In the genomic region with DNA sequence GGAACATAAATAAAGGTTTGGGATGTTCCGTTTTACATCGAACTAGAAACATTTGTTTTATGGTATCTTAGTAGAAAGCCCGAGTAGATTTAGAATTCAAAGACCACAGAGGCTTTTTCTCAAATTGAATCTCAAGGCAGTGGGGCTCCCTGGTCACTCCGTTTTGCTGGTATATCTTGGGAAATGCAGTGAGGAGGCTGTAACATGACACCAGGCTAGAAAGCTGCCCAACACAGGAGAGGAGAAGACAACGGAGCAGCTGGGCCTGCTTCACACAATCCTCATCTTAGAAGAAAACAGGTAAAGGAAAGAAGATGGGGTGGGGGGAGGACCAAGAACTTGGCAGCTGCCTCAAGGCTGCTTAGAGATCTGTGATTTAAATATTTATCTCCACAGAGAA, we compare ENCODE assay signal across 16 cellular contexts. TPM values are rescaled to one million over a fixed set of nuclear protein-coding genes. Genes with fewer than 3 reads are reported as not detected.
A peak's percentile ranks its signal among the peaks of the same experiment; 100 is the strongest.
DNase-seq lines count a peak whose midpoint lies in the region; ATAC-seq lines count a peak whose summit lies in the region.
"Had no signal": no experiment of that assay in that cellular context is flagged by ENCODE, and none has a peak within 500 bp of the region (broad histone marks: within the 10 kb centered on the region; RNA-seq: fewer than 3 reads in every experiment).

No MANE protein-coding gene starts in this region.

- ATAC-seq in HG02973 (IDR thresholded peaks at IDR 0.05; ENCODE audit: unreplicated experiment) (no peak), HG02852 (IDR thresholded peaks at IDR 0.05; ENCODE audit: unreplicated experiment) (no peak)
- ATAC-seq: body of pancreas, GM12878, HCT116 had no signal

- DNase-seq in DMS 273 (lab: John Stamatoyannopoulos, UW; ENCODE audit: unreplicated experiment) (peak; percentile 37), DMS 273 treated with DMSO at 0.1 percent for 48 hours (lab: John Stamatoyannopoulos, UW) (no peak), T1000 (lab: John Stamatoyannopoulos, UW) (peak; percentile 8), glomerular visceral epithelial cell (ENCODE audit: extremely low spot score) (peak; percentile 44), retina (peak; percentile 29), ureter (ENCODE audit: low spot score) (no peak)
- DNase-seq: activated CD4-positive, alpha-beta T cell treated with anti-CD3 and anti-CD28 coated beads for 4 hours; body of pancreas; DMS153; KBM-7; naive B cell; NCI-H1694 treated with DMSO at 0.1 percent for 48 hours had no signal

RNA-seq across cellular contexts. Expression of gene EPB41L3, which starts 38.3 kb away (rescaled TPM):
- 43.0 TPM for total RNA-seq in ureter

Comparison
In these comparisons a context has a peak if more than half of its experiments do, and no peak if none do; other contexts are left out.
1. DNase-seq: peak in DMS 273 (single experiment), T1000 (single experiment), glomerular visceral epithelial cell (single experiment) and retina (single experiment); none in DMS 273 treated with DMSO at 0.1 percent for 48 hours (single experiment) and ureter (single experiment).